22 cellular contexts compared by ENCODE assay signal in genomic region chr10:76001019-76001418, GRCh38.
"Had no signal": no experiment of that assay in that cellular context is flagged by ENCODE, and none has a peak within 500 bp of the region (broad histone marks: within the 10 kb centered on the region; RNA-seq: fewer than 3 reads in every experiment).

No MANE protein-coding gene starts in this region.

- H3K4me1 Mint-ChIP-seq: natural killer cell; stimulated activated effector memory CD8-positive, alpha-beta T cell treated with anti-CD3 and anti-CD28 coated beads, Interleukin-12 subunit alpha, Interleukin-12 subunit beta, amount 100 ng/mL, for 72 hours had no signal

- H3K4me3 Mint-ChIP-seq: mesothelial cell of epicardium; natural killer cell; stimulated activated effector memory CD8-positive, alpha-beta T cell treated with anti-CD3 and anti-CD28 coated beads, Interleukin-12 subunit alpha, Interleukin-12 subunit beta, amount 100 ng/mL, for 72 hours; type B pancreatic cell had no signal

- H3K36me3 Mint-ChIP-seq: mesothelial cell of epicardium; natural killer cell; stimulated activated effector memory CD8-positive, alpha-beta T cell treated with anti-CD3 and anti-CD28 coated beads, Interleukin-12 subunit alpha, Interleukin-12 subunit beta, amount 100 ng/mL, for 72 hours; type B pancreatic cell had no signal

- H3K27me3 ChIP-seq: gastrocnemius medialis, heart right ventricle, pancreas, suprapubic skin, thyroid gland had no signal

- H3K27ac Mint-ChIP-seq: mesothelial cell of epicardium; natural killer cell; progenitor cell of endocrine pancreas; stimulated activated effector memory CD8-positive, alpha-beta T cell treated with anti-CD3 and anti-CD28 coated beads, Interleukin-12 subunit alpha, Interleukin-12 subunit beta, amount 100 ng/mL, for 72 hours; type B pancreatic cell had no signal

- DNase-seq: effector memory CD4-positive, alpha-beta T cell; gastrocnemius medialis; heart right ventricle; hypothalamus; mammary epithelial cell; natural killer cell; occipital lobe; right cardiac atrium; small intestine; stimulated activated CD4-positive, alpha-beta T cell treated with anti-CD3 and anti-CD28 coated beads, Interleukin-4, amount 100 ng/mL, for 1 hour; stimulated activated CD8-positive, alpha-beta memory T cell treated with anti-CD3 and anti-CD28 coated beads, Interleukin-4, amount 100 ng/mL, for 48 hours; stimulated activated naive CD8-positive, alpha-beta T cell treated with anti-CD3 and anti-CD28 coated beads, Interleukin-15, Interleukin-2, amounts not matched to agents 100 U/mL and 50 U/mL, for 24 hours; thyroid gland had no signal

- H3K4me3 ChIP-seq: coronary artery, gastrocnemius medialis, heart right ventricle, pancreas, suprapubic skin, thyroid gland had no signal

- H3K9me3 Mint-ChIP-seq: mesothelial cell of epicardium, natural killer cell, type B pancreatic cell had no signal

- H3K27ac ChIP-seq: coronary artery, gastrocnemius medialis, heart right ventricle, pancreas, suprapubic skin, thyroid gland had no signal

- H3K36me3 ChIP-seq: gastrocnemius medialis, heart right ventricle, pancreas, suprapubic skin, thyroid gland had no signal

- ATAC-seq: esophagus mucosa; gastrocnemius medialis; left lobe of liver; natural killer cell; right cardiac atrium; stimulated activated effector memory CD8-positive, alpha-beta T cell treated with anti-CD3 and anti-CD28 coated beads, Interleukin-12 subunit alpha, Interleukin-12 subunit beta, amount 100 ng/mL, for 72 hours; stimulated activated naive CD8-positive, alpha-beta T cell treated with anti-CD3 and anti-CD28 coated beads, Interleukin-15, Interleukin-2, amounts not matched to agents 100 U/mL and 50 U/mL, for 24 hours had no signal

- H3K9me3 ChIP-seq: gastrocnemius medialis, heart right ventricle, pancreas, suprapubic skin, thyroid gland had no signal

- H3K4me1 ChIP-seq: gastrocnemius medialis, pancreas, suprapubic skin, thyroid gland had no signal
